In genomic region chr7:127885222-127885772, GRCh38 we compare ENCODE assay signal across 1 cellular context.
TF ChIP-seq lines count a peak whose summit lies in the region.

No MANE protein-coding gene starts in this region.

TF ChIP-seq in IMR-90, 13 proteins besides CTCF, POLR2A, EP300 and RAD21 (continued from another document):
- TF ChIP-seq USF2 (IDR thresholded peaks at IDR 0.05; ENCODE audit: low read depth, low read length) (no peak), RFX5 (IDR thresholded peaks at IDR 0.05; ENCODE audit: low read depth, low read length) (no peak), BHLHE40 (IDR thresholded peaks at IDR 0.05; ENCODE audit: low read depth, low read length) (no peak), CHD1 (IDR thresholded peaks at IDR 0.05; ENCODE audit: low read depth, low read length) (no peak), RCOR1 (IDR thresholded peaks at IDR 0.05; ENCODE audit: insufficient replicate concordance, low read length) (no peak), CEBPB (IDR thresholded peaks at IDR 0.05; ENCODE audit: low read depth, low read length) (no peak), NFE2L2 (IDR thresholded peaks at IDR 0.05; ENCODE audit: low read depth, low read length) (no peak), MAFK (IDR thresholded peaks at IDR 0.05; ENCODE audit: low read depth, low read length) (no peak), SMC3 (IDR thresholded peaks at IDR 0.05; ENCODE audit: low read depth, low read length) (no peak), MXI1 (IDR thresholded peaks at IDR 0.05; ENCODE audit: borderline replicate concordance, low read depth, low read length) (no peak), MAZ (IDR thresholded peaks at IDR 0.05; ENCODE audit: borderline replicate concordance, low read depth, low read length) (no peak), ELK1 (IDR thresholded peaks at IDR 0.05; ENCODE audit: borderline replicate concordance, low read depth, low read length) (no peak)
